ENCODE assay signal across 32 cellular contexts in the genomic region with DNA sequence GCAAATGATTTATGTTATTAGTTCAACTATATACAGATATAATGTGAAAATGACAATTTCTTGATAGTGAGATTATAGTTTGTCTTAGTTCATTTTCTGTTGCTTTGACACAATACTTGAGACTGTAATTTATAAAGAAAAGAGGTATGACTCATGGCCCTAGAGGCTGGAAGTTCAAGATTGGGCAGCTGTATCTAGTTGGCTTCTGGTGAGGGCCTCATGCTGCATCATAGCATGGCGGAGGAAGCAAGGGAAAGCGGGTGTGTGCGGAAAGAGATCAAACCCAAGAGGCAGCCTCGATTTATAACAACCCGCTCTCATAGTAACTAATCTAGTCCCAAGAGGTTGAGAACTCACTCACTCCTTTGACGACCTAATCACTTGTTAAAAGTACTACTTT.
"Had no signal": no experiment of that assay in that cellular context is flagged by ENCODE, and none has a peak within 500 bp of the region (broad histone marks: within the 10 kb centered on the region; RNA-seq: fewer than 3 reads in every experiment).

No MANE protein-coding gene starts in this region.

- ATAC-seq: activated naive CD4-positive, alpha-beta T cell treated with anti-CD3 and anti-CD28 coated beads, Interleukin-2, amount 50 U/mL, for 72 hours; activated T-cell treated with anti-CD3 and anti-CD28 coated beads, Interleukin-2, amount 50 U/mL, for 72 hours; heart left ventricle; T-cell; WTC11 had no signal

- H3K27me3 ChIP-seq: brain microvascular endothelial cell, dorsolateral prefrontal cortex, esophagus squamous epithelium, heart left ventricle had no signal

- H3K9me3 ChIP-seq: esophagus squamous epithelium, heart left ventricle had no signal

- FAIRE-seq: astrocyte, bronchial epithelial cell had no signal

- H3K4me3 ChIP-seq: coronary artery, dorsolateral prefrontal cortex, esophagus squamous epithelium, heart left ventricle had no signal

- H3K4me1 Mint-ChIP-seq: WTC11 had no signal

- H3K27ac ChIP-seq: brain microvascular endothelial cell, coronary artery, dorsolateral prefrontal cortex, esophagus squamous epithelium, heart left ventricle, VCaP had no signal

- H3K4me1 ChIP-seq: esophagus squamous epithelium, heart left ventricle had no signal

- DNase-seq: activated CD4-positive, alpha-beta memory T cell treated with anti-CD3 and anti-CD28 coated beads, Interleukin-2, amount 10 ng/mL, durations not matched to agents 7 days and 5 days; activated CD4-positive, alpha-beta T cell treated with anti-CD3 and anti-CD28 coated beads for 1 hour; activated CD4-positive, alpha-beta T cell treated with anti-CD3 and anti-CD28 coated beads for 4 hours; activated CD4-positive, alpha-beta T cell treated with anti-CD3 and anti-CD28 coated beads, Interleukin-2, amount 10 ng/mL, durations not matched to agents 7 days and 5 days; activated CD4-positive, alpha-beta T cell treated with anti-CD3 and anti-CD28 coated beads, Interleukin-2, amount 50 U/mL, for 4 hours; activated CD8-positive, alpha-beta memory T cell treated with anti-CD3 and anti-CD28 coated beads, Interleukin-2, amount 50 U/mL, for 48 hours; activated gamma-delta T cell; activated naive CD4-positive, alpha-beta T cell; activated naive CD4-positive, alpha-beta T cell treated with anti-CD3 and anti-CD28 coated beads, Interleukin-2, amount 10 ng/mL, durations not matched to agents 7 days and 5 days; activated T-cell treated with anti-CD3 and anti-CD28 coated beads for 4 hours; activated T-cell treated with anti-CD3 and anti-CD28 coated beads, Interleukin-2, amount 50 U/mL, for 24 hours; activated T-cell treated with anti-CD3 and anti-CD28 coated beads, Interleukin-2, amount 50 U/mL, for 72 hours; amniotic stem cell; anterior cingulate cortex; brain microvascular endothelial cell; dorsolateral prefrontal cortex; effector memory CD4-positive, alpha-beta T cell; endodermal cell; esophagus squamous epithelium; heart left ventricle; hypothalamus; T-cell; T1000 had no signal

- H3K4me3 Mint-ChIP-seq: activated CD4-positive, alpha-beta memory T cell treated with anti-CD3 and anti-CD28 coated beads, Interleukin-2, amount 10 ng/mL, durations not matched to agents 7 days and 5 days; activated CD4-positive, alpha-beta T cell treated with anti-CD3 and anti-CD28 coated beads, Interleukin-2, amount 10 ng/mL, durations not matched to agents 7 days and 5 days; activated naive CD4-positive, alpha-beta T cell treated with anti-CD3 and anti-CD28 coated beads, Interleukin-2, amount 10 ng/mL, durations not matched to agents 7 days and 5 days; activated T-cell treated with anti-CD3 and anti-CD28 coated beads, Interleukin-2, amount 50 U/mL, for 24 hours; activated T-cell treated with anti-CD3 and anti-CD28 coated beads, Interleukin-2, amount 50 U/mL, for 72 hours; central memory CD8-positive, alpha-beta T cell; dendritic cell treated with granulocyte-macrophage colony-stimulating factor and Interleukin-4, amounts not matched to agents 40 ng/mL and 50 ng/mL, for 4 days; endodermal cell; T-cell; T-helper 1 cell treated with Interleukin-12 subunit alpha and Interleukin-12 subunit beta and Interleukin-4 antibody, amounts not matched to agents 30 μg/mL and 1 μg/mL, for 36 hours; WTC11 had no signal

- H3K27me3 Mint-ChIP-seq: activated CD4-positive, alpha-beta memory T cell treated with anti-CD3 and anti-CD28 coated beads, Interleukin-2, amount 10 ng/mL, durations not matched to agents 7 days and 5 days; activated CD4-positive, alpha-beta T cell treated with anti-CD3 and anti-CD28 coated beads, Interleukin-2, amount 10 ng/mL, durations not matched to agents 7 days and 5 days; activated naive CD4-positive, alpha-beta T cell treated with anti-CD3 and anti-CD28 coated beads, Interleukin-2, amount 10 ng/mL, durations not matched to agents 7 days and 5 days; activated T-cell treated with anti-CD3 and anti-CD28 coated beads, Interleukin-2, amount 50 U/mL, for 24 hours; central memory CD8-positive, alpha-beta T cell; dendritic cell treated with granulocyte-macrophage colony-stimulating factor and Interleukin-4, amounts not matched to agents 40 ng/mL and 50 ng/mL, for 4 days; T-cell had no signal

- H3K27ac Mint-ChIP-seq: activated CD4-positive, alpha-beta memory T cell treated with anti-CD3 and anti-CD28 coated beads, Interleukin-2, amount 10 ng/mL, durations not matched to agents 7 days and 5 days; activated CD4-positive, alpha-beta T cell treated with anti-CD3 and anti-CD28 coated beads, Interleukin-2, amount 10 ng/mL, durations not matched to agents 7 days and 5 days; activated naive CD4-positive, alpha-beta T cell treated with anti-CD3 and anti-CD28 coated beads, Interleukin-2, amount 10 ng/mL, durations not matched to agents 7 days and 5 days; activated naive CD4-positive, alpha-beta T cell treated with anti-CD3 and anti-CD28 coated beads, Interleukin-2, amount 50 U/mL, for 72 hours; activated T-cell treated with anti-CD3 and anti-CD28 coated beads, Interleukin-2, amount 50 U/mL, for 24 hours; activated T-cell treated with anti-CD3 and anti-CD28 coated beads, Interleukin-2, amount 50 U/mL, for 72 hours; dendritic cell treated with granulocyte-macrophage colony-stimulating factor and Interleukin-4, amounts not matched to agents 40 ng/mL and 50 ng/mL, for 4 days; endodermal cell; T-cell; T-helper 1 cell treated with Interleukin-12 subunit alpha and Interleukin-12 subunit beta and Interleukin-4 antibody, amounts not matched to agents 30 μg/mL and 1 μg/mL, for 36 hours; WTC11 had no signal

- H3K9me3 Mint-ChIP-seq: activated CD4-positive, alpha-beta memory T cell treated with anti-CD3 and anti-CD28 coated beads, Interleukin-2, amount 10 ng/mL, durations not matched to agents 7 days and 5 days; activated CD4-positive, alpha-beta T cell treated with anti-CD3 and anti-CD28 coated beads, Interleukin-2, amount 10 ng/mL, durations not matched to agents 7 days and 5 days; activated naive CD4-positive, alpha-beta T cell treated with anti-CD3 and anti-CD28 coated beads, Interleukin-2, amount 10 ng/mL, durations not matched to agents 7 days and 5 days; activated naive CD4-positive, alpha-beta T cell treated with anti-CD3 and anti-CD28 coated beads, Interleukin-2, amount 50 U/mL, for 72 hours; activated T-cell treated with anti-CD3 and anti-CD28 coated beads, Interleukin-2, amount 50 U/mL, for 24 hours; activated T-cell treated with anti-CD3 and anti-CD28 coated beads, Interleukin-2, amount 50 U/mL, for 72 hours; central memory CD8-positive, alpha-beta T cell; dendritic cell treated with granulocyte-macrophage colony-stimulating factor and Interleukin-4, amounts not matched to agents 40 ng/mL and 50 ng/mL, for 4 days; endodermal cell; T-cell; T-helper 1 cell treated with Interleukin-12 subunit alpha and Interleukin-12 subunit beta and Interleukin-4 antibody, amounts not matched to agents 30 μg/mL and 1 μg/mL, for 36 hours; WTC11 had no signal
